In genomic region chr2:94870392-94871225, GRCh38 we compare ENCODE assay signal across 10 cellular contexts. TPM values are rescaled to one million over a fixed set of nuclear protein-coding genes. Genes with fewer than 3 reads are reported as not detected.
A peak's percentile ranks its signal among the peaks of the same experiment; 100 is the strongest.
DNase-seq lines count a peak whose midpoint lies in the region; ATAC-seq and TF ChIP-seq lines count a peak whose summit lies in the region.
"Had no signal": no experiment of that assay in that cellular context is flagged by ENCODE, and none has a peak within 500 bp of the region (broad histone marks: within the 10 kb centered on the region; RNA-seq: fewer than 3 reads in every experiment).

No MANE protein-coding gene starts in this region.

- WGBS in SK-N-SH (ENCODE audit: low lambda C conversion rate), result 9% methylated on average over 15 of the region's 26 CpGs
- WGBS in right cardiac atrium, result 33% methylated on average over 26 of the region's 26 CpGs

- intact Hi-C loops in right cardiac atrium (cut with DNase I), result no loop called here

- no peak for TF ChIP-seq RAD21 in SK-N-SH (IDR thresholded peaks at IDR 0.05; ENCODE audit: low read length)

- no peak overlapping the region for H3K4me2 ChIP-seq in SK-N-SH

- H3K79me2 ChIP-seq in SK-N-SH (ENCODE audit: insufficient read depth), result no peaks in the 10 kb centered on the region

- H3K27me3 ChIP-seq in SK-N-SH (ENCODE audit: insufficient read depth) (peaks cover 24% of the 10 kb centered on the region; the same call in 1 of the 2 replicates), right cardiac atrium (ENCODE audit: control insufficient read depth, insufficient read depth) (no peaks in the 10 kb centered on the region)
- H3K27me3 ChIP-seq: pancreas had no signal

- H3K4me3 ChIP-seq in SK-N-SH (ENCODE audit: low read depth in 2 of 2, low read length in 1 of 2) (no peak overlapping the region), right cardiac atrium (ENCODE audit: low read length) (no peak overlapping the region)

- CTCF ChIA-PET in SK-N-SH (lab: Yijun Ruan, JAX), result interaction anchor here (0.9 kb wide), 1 partner anchor 115 kb away, joined by 3 read pairs; no protein-coding TSS in a partner anchor

- no peak for TF ChIP-seq EP300 in SK-N-SH (IDR thresholded peaks at IDR 0.05; ENCODE audit: borderline replicate concordance in 1 of 2, low read depth in 1 of 2, low read length in 1 of 2)

- no peak overlapping the region for H3K9ac ChIP-seq in SK-N-SH

- H3K27ac ChIP-seq in SK-N-SH (ENCODE audit: low read depth in 2 of 2, low read length in 1 of 2) (no peak overlapping the region), right cardiac atrium (ENCODE audit: low read length) (no peak overlapping the region), substantia nigra (ENCODE audit: low read depth, low read length, poor library complexity, severe bottlenecking) (no peak overlapping the region)
- H3K27ac ChIP-seq: pancreas had no signal

- TF ChIP-seq CTCF in AG09319 (IDR thresholded peaks at IDR 0.05; ENCODE audit: low read depth, low read length) (peak; percentile 34), GM12873 (IDR thresholded peaks at IDR 0.05; ENCODE audit: insufficient read depth, low read depth, low read length, missing control alignments) (peak; percentile 79), SK-N-SH (IDR thresholded peaks at IDR 0.05) (peak; percentile 53)

- H3K4me1 ChIP-seq in SK-N-SH (ENCODE audit: control insufficient read depth in 1 of 2, insufficient read depth in 2 of 2, low read depth in 1 of 2, low read length in 1 of 2) (no peaks in the 10 kb centered on the region; a peak in 1 of 4 replicates), right cardiac atrium (ENCODE audit: control insufficient read depth, insufficient read depth, low read length) (no peaks in the 10 kb centered on the region)
- H3K4me1 ChIP-seq: pancreas had no signal

- DNase-seq in AG09319 (ENCODE audit: extremely low read depth, low read depth), result no peak
- peak; percentile 45 for DNase-seq in SK-N-SH
- peak in 2 of 3 donors; percentile 7 to 28 for DNase-seq in right cardiac atrium
- DNase-seq in NCI-H510A (lab: John Stamatoyannopoulos, UW), result no peak
- DNase-seq in substantia nigra (lab: John Stamatoyannopoulos, UW), result no peak
- DNase-seq in GOT3 (lab: John Stamatoyannopoulos, UW), result no peak
- DNase-seq: NCI-H446 treated with DMSO at 0.1 percent for 48 hours had no signal

- no peaks in the 10 kb centered on the region for H4K20me1 ChIP-seq in SK-N-SH (ENCODE audit: insufficient read depth)

- H3K36me3 ChIP-seq in SK-N-SH (replicated peaks in 1 of 2; ENCODE audit: control insufficient read depth in 1 of 2, insufficient read depth in 2 of 2, low read length in 1 of 2), result no peaks in the 10 kb centered on the region
- H3K36me3 ChIP-seq: pancreas had no signal

- H3K9me3 ChIP-seq in SK-N-SH (no peaks in the 10 kb centered on the region), right cardiac atrium (ENCODE audit: control insufficient read depth, low read length) (no peaks in the 10 kb centered on the region)
- H3K9me3 ChIP-seq: pancreas had no signal

- ATAC-seq in right cardiac atrium (no peak), GM21423 (IDR thresholded peaks at IDR 0.05; ENCODE audit: unreplicated experiment) (no peak)

- POLR2A ChIA-PET in SK-N-SH (lab: Yijun Ruan, JAX), result no interaction called here

- no peak overlapping the region for H2AFZ ChIP-seq in SK-N-SH (ENCODE audit: low read depth)

- no peaks in the 10 kb centered on the region for H3K9me2 ChIP-seq in SK-N-SH

- no peaks in the 10 kb centered on the region for H3F3A ChIP-seq in SK-N-SH (replicated peaks; ENCODE audit: insufficient read depth)

TF ChIP-seq in SK-N-SH, 30 proteins besides CTCF, POLR2A, EP300 and RAD21 (continues in another document):
- TF ChIP-seq PBX3 (IDR thresholded peaks at IDR 0.05) (no peak), TEAD4 (IDR thresholded peaks at IDR 0.05; ENCODE audit: borderline replicate concordance, insufficient read depth) (no peak), TCF12 (IDR thresholded peaks at IDR 0.05) (no peak), SMC3 (IDR thresholded peaks at IDR 0.05; ENCODE audit: low read depth, low read length) (no peak), MEF2A (IDR thresholded peaks at IDR 0.05; ENCODE audit: borderline replicate concordance, low read depth) (no peak), NFIC (IDR thresholded peaks at IDR 0.05; ENCODE audit: borderline replicate concordance) (no peak), EZH2phosphoT487 (IDR thresholded peaks at IDR 0.05; ENCODE audit: borderline replicate concordance, low read depth) (no peak), NRF1 (IDR thresholded peaks at IDR 0.05; ENCODE audit: low read depth, low read length) (no peak), RXRA (IDR thresholded peaks at IDR 0.05; ENCODE audit: borderline replicate concordance, low read depth) (no peak), FOXM1 (IDR thresholded peaks at IDR 0.05; ENCODE audit: low read depth) (no peak), POLR2AphosphoS5 (IDR thresholded peaks at IDR 0.05; ENCODE audit: low read depth, low read length) (no peak), REST (IDR thresholded peaks at IDR 0.05; ENCODE audit: low read depth, low read length) (no peak)
- TF ChIP-seq, protein P1, sequence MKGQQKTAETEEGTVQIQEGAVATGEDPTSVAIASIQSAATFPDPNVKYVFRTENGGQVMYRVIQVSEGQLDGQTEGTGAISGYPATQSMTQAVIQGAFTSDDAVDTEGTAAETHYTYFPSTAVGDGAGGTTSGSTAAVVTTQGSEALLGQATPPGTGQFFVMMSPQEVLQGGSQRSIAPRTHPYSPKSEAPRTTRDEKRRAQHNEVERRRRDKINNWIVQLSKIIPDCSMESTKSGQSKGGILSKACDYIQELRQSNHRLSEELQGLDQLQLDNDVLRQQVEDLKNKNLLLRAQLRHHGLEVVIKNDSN (IDR thresholded peaks at IDR 0.05; ENCODE audit: borderline replicate concordance, low read depth), result no peak
- TF ChIP-seq, protein P2, sequence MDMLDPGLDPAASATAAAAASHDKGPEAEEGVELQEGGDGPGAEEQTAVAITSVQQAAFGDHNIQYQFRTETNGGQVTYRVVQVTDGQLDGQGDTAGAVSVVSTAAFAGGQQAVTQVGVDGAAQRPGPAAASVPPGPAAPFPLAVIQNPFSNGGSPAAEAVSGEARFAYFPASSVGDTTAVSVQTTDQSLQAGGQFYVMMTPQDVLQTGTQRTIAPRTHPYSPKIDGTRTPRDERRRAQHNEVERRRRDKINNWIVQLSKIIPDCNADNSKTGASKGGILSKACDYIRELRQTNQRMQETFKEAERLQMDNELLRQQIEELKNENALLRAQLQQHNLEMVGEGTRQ (IDR thresholded peaks at IDR 0.05; ENCODE audit: borderline replicate concordance, low read depth, low read length), result no peak
- TF ChIP-seq, protein P3, sequence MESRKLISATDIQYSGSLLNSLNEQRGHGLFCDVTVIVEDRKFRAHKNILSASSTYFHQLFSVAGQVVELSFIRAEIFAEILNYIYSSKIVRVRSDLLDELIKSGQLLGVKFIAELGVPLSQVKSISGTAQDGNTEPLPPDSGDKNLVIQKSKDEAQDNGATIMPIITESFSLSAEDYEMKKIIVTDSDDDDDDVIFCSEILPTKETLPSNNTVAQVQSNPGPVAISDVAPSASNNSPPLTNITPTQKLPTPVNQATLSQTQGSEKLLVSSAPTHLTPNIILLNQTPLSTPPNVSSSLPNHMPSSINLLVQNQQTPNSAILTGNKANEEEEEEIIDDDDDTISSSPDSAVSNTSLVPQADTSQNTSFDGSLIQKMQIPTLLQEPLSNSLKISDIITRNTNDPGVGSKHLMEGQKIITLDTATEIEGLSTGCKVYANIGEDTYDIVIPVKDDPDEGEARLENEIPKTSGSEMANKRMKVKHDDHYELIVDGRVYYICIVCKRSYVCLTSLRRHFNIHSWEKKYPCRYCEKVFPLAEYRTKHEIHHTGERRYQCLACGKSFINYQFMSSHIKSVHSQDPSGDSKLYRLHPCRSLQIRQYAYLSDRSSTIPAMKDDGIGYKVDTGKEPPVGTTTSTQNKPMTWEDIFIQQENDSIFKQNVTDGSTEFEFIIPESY (IDR thresholded peaks at IDR 0.05; ENCODE audit: borderline replicate concordance, low read depth), result no peak

RNA-seq across cellular contexts. Expression of gene TEKT4, which starts 0.6 kb away (rescaled TPM):
- not detected in 2 replicates for polyA plus RNA-seq in SK-N-SH (2012; rRNA removed)
- not detected in 2 replicates for polyA plus RNA-seq in SK-N-SH (2012; cell fraction: cytosol; rRNA removed)
- not detected in 2 replicates for polyA plus RNA-seq in SK-N-SH (2012; cell fraction: nucleus; rRNA removed)
- under 1 TPM in 1 of 4 donors, not detected in 3; 0.37 TPM for total RNA-seq in right cardiac atrium
- polyA plus RNA-seq in right cardiac atrium, result not detected
- polyA plus RNA-seq: pancreas had no signal

Comparison
In these comparisons a context has a peak if more than half of its experiments do, and no peak if none do; other contexts are left out.
1. DNase-seq: peak in SK-N-SH (single experiment) and right cardiac atrium (2 of 3); none in AG09319 (single experiment), NCI-H510A (single experiment), substantia nigra (0 of 49) and GOT3 (single experiment).
2. Peak in every context shown above with its lines, with median percentiles within 50 percentile points of each other: CTCF ChIP-seq.